20 cellular contexts compared by ENCODE assay signal in genomic region chr11:17406818-17407149, GRCh38. TPM values are rescaled to one million over a fixed set of nuclear protein-coding genes. Genes with fewer than 3 reads are reported as not detected.
"Had no signal": no experiment of that assay in that cellular context is flagged by ENCODE, and none has a peak within 500 bp of the region (broad histone marks: within the 10 kb centered on the region; RNA-seq: fewer than 3 reads in every experiment).

No MANE protein-coding gene starts in this region.

- H3K4me3 ChIP-seq: ascending aorta, cardiac muscle cell, SJSA1, thoracic aorta had no signal

- ATAC-seq: activated CD8-positive, alpha-beta T cell treated with anti-CD3 and anti-CD28 coated beads, Interleukin-2, amount 10 ng/mL, durations not matched to agents 7 days and 5 days; activated naive CD8-positive, alpha-beta T cell treated with anti-CD3 and anti-CD28 coated beads, Interleukin-2, amount 50 U/mL, for 24 hours; sciatic nerve had no signal

- H3K4me3 Mint-ChIP-seq: activated CD8-positive, alpha-beta T cell treated with anti-CD3 and anti-CD28 coated beads, Interleukin-2, amount 10 ng/mL, durations not matched to agents 7 days and 5 days; activated naive CD8-positive, alpha-beta T cell treated with anti-CD3 and anti-CD28 coated beads, Interleukin-2, amount 50 U/mL, for 24 hours; activated T-helper 1 cell treated with anti-CD3 and anti-CD28 coated beads, Interleukin-12 subunit alpha, Interleukin-12 subunit beta, Interleukin-2, Interleukin-4 antibody, amounts not matched to agents 30 ng/mL and 10 ng/mL and 1 ng/mL, durations not matched to agents 14 hours and 24 hours and 36 hours; stimulated activated naive CD8-positive, alpha-beta T cell treated with anti-CD3 and anti-CD28 coated beads, Interleukin-15, Interleukin-2, amounts not matched to agents 100 ng/mL and 50 ng/mL, for 24 hours had no signal

- H3K36me3 ChIP-seq: ascending aorta, cardiac muscle cell, neutrophil, SJSA1, thoracic aorta had no signal

- H3K27me3 ChIP-seq: ascending aorta, cardiac muscle cell, neutrophil had no signal

- H3K4me1 ChIP-seq: SJSA1 had no signal

- H3K27ac Mint-ChIP-seq: activated CD8-positive, alpha-beta T cell treated with anti-CD3 and anti-CD28 coated beads, Interleukin-2, amount 10 ng/mL, durations not matched to agents 7 days and 5 days; activated naive CD8-positive, alpha-beta T cell treated with anti-CD3 and anti-CD28 coated beads, Interleukin-2, amount 50 U/mL, for 24 hours; activated T-helper 1 cell treated with anti-CD3 and anti-CD28 coated beads, Interleukin-12 subunit alpha, Interleukin-12 subunit beta, Interleukin-2, Interleukin-4 antibody, amounts not matched to agents 30 ng/mL and 10 ng/mL and 1 ng/mL, durations not matched to agents 14 hours and 24 hours and 36 hours; naive B cell; stimulated activated naive CD8-positive, alpha-beta T cell treated with anti-CD3 and anti-CD28 coated beads, Interleukin-15, Interleukin-2, amounts not matched to agents 100 ng/mL and 50 ng/mL, for 24 hours had no signal

- H3K27me3 Mint-ChIP-seq: stimulated activated naive CD8-positive, alpha-beta T cell treated with anti-CD3 and anti-CD28 coated beads, Interleukin-15, Interleukin-2, amounts not matched to agents 100 ng/mL and 50 ng/mL, for 24 hours had no signal

- DNase-seq: activated CD8-positive, alpha-beta memory T cell treated with anti-CD3 and anti-CD28 coated beads, Interleukin-2, amount 50 U/mL, for 48 hours; activated CD8-positive, alpha-beta T cell treated with anti-CD3 and anti-CD28 coated beads, Interleukin-2, amount 10 ng/mL, durations not matched to agents 7 days and 5 days; activated naive CD4-positive, alpha-beta T cell treated with Interleukin-2 at 50 U/mL for 16 hours; activated naive CD8-positive, alpha-beta T cell treated with anti-CD3 and anti-CD28 coated beads, Interleukin-2, amount 50 U/mL, for 24 hours; dermis blood vessel endothelial cell; hypothalamus; naive B cell; stimulated activated CD4-positive, alpha-beta T cell treated with anti-CD3 and anti-CD28 coated beads, Interleukin-4, amount 100 ng/mL, for 1 hour; stimulated activated CD8-positive, alpha-beta memory T cell treated with anti-CD3 and anti-CD28 coated beads, Interleukin-4, amount 100 ng/mL, for 48 hours; SW 1271; T-helper 9 cell had no signal

- H3K9me3 Mint-ChIP-seq: activated naive CD8-positive, alpha-beta T cell treated with anti-CD3 and anti-CD28 coated beads, Interleukin-2, amount 50 U/mL, for 24 hours; activated T-helper 1 cell treated with anti-CD3 and anti-CD28 coated beads, Interleukin-12 subunit alpha, Interleukin-12 subunit beta, Interleukin-2, Interleukin-4 antibody, amounts not matched to agents 30 ng/mL and 10 ng/mL and 1 ng/mL, durations not matched to agents 14 hours and 24 hours and 36 hours; stimulated activated naive CD8-positive, alpha-beta T cell treated with anti-CD3 and anti-CD28 coated beads, Interleukin-15, Interleukin-2, amounts not matched to agents 100 ng/mL and 50 ng/mL, for 24 hours had no signal

- H3K27ac ChIP-seq: cardiac muscle cell, neutrophil, SJSA1 had no signal

- H3K4me1 Mint-ChIP-seq: activated naive CD8-positive, alpha-beta T cell treated with anti-CD3 and anti-CD28 coated beads, Interleukin-2, amount 50 U/mL, for 24 hours; naive B cell had no signal

- H3K9me3 ChIP-seq: ascending aorta, neutrophil, SJSA1, thoracic aorta had no signal

- H3K36me3 Mint-ChIP-seq: naive B cell had no signal

RNA-seq across cellular contexts. Expression of gene KCNJ11, which starts 18.3 kb away (rescaled TPM):
- total RNA-seq: ascending aorta, glomerular endothelial cell, SJSA1 had no signal
